In the genomic region with DNA sequence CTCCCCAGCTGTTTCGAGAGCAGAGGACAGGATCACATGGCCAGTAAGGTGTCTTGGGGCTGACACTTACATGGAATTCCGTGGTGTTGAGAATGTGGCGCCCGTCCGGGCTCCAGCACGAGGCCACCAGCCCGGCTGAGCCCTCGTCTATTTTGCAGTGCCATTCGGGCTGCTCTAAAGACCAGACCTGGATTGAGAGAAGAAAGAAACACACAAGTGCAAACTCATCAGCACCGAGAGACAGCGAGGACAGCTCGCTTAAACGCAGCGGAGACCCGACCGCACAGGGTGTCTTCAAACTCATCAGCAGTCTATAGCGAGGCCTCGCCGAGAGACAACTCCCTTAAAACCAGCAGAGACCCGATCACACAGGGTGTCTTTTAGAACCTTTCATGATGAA, we compare ENCODE assay signal across 28 cellular contexts. TPM values are rescaled to one million over a fixed set of nuclear protein-coding genes. Genes with fewer than 3 reads are reported as not detected.
"Had no signal": no experiment of that assay in that cellular context is flagged by ENCODE, and none has a peak within 500 bp of the region (broad histone marks: within the 10 kb centered on the region; RNA-seq: fewer than 3 reads in every experiment).

No MANE protein-coding gene starts in this region.

- DNase-seq: colonic mucosa; effector CD8-positive, alpha-beta T cell; endodermal cell; foreskin fibroblast; gastrocnemius medialis; heart left ventricle; kidney glomerular epithelial cell; lower lobe of right lung; ovary; stimulated activated CD4-positive, alpha-beta T cell treated with anti-CD3 and anti-CD28 coated beads, Interleukin-2, amount 100 ng/mL, for 24 hours; stimulated activated CD4-positive, alpha-beta T cell treated with anti-CD3 and anti-CD28 coated beads, Interleukin-4, amount 100 ng/mL, for 24 hours; stimulated activated naive CD4-positive, alpha-beta T cell treated with Interleukin-2 at 50 U/mL for 16 hours; stomach; thyroid gland; trophoblast cell had no signal

- ATAC-seq: esophagus mucosa; gastrocnemius medialis; heart left ventricle; left colon; lower lobe of right lung; naive thymus-derived CD8-positive, alpha-beta T cell; sciatic nerve; stimulated activated effector memory CD8-positive, alpha-beta T cell treated with anti-CD3 and anti-CD28 coated beads, Interleukin-12 subunit alpha, Interleukin-12 subunit beta, amount 100 ng/mL, for 72 hours had no signal

- H3K4me3 Mint-ChIP-seq: central memory CD8-positive, alpha-beta T cell; dendritic cell treated with granulocyte-macrophage colony-stimulating factor and Interleukin-4, amounts not matched to agents 40 ng/mL and 50 ng/mL, for 4 days; endodermal cell; stimulated activated effector memory CD8-positive, alpha-beta T cell treated with anti-CD3 and anti-CD28 coated beads, Interleukin-12 subunit alpha, Interleukin-12 subunit beta, amount 100 ng/mL, for 72 hours had no signal

- H3K4me3 ChIP-seq: colonic mucosa, gastrocnemius medialis, heart left ventricle, hepatocyte, left ventricle myocardium inferior, lower lobe of right lung, ovary, smooth muscle cell, stomach, thyroid gland had no signal

- H3K9me3 Mint-ChIP-seq: central memory CD8-positive, alpha-beta T cell; dendritic cell treated with granulocyte-macrophage colony-stimulating factor and Interleukin-4, amounts not matched to agents 40 ng/mL and 50 ng/mL, for 4 days; endodermal cell; naive thymus-derived CD8-positive, alpha-beta T cell; neural crest cell; stimulated activated effector memory CD8-positive, alpha-beta T cell treated with anti-CD3 and anti-CD28 coated beads, Interleukin-12 subunit alpha, Interleukin-12 subunit beta, amount 100 ng/mL, for 72 hours had no signal

- H3K9me3 ChIP-seq: colonic mucosa, gastrocnemius medialis, heart left ventricle, left ventricle myocardium inferior, lower lobe of right lung, ovary, thyroid gland had no signal

- H3K27ac ChIP-seq: colonic mucosa, epithelial cell of prostate, gastrocnemius medialis, heart left ventricle, hepatocyte, left ventricle myocardium inferior, lower lobe of right lung, ovary, stomach, thyroid gland had no signal

- H3K36me3 ChIP-seq: colonic mucosa, ovary had no signal

- H3K27ac Mint-ChIP-seq: dendritic cell treated with granulocyte-macrophage colony-stimulating factor and Interleukin-4, amounts not matched to agents 40 ng/mL and 50 ng/mL, for 4 days; endodermal cell; stimulated activated effector memory CD8-positive, alpha-beta T cell treated with anti-CD3 and anti-CD28 coated beads, Interleukin-12 subunit alpha, Interleukin-12 subunit beta, amount 100 ng/mL, for 72 hours had no signal

RNA-seq across cellular contexts. Expression of a gene that starts 5.7 kb away (rescaled TPM):
- total RNA-seq: mesenteric fat pad; naive thymus-derived CD8-positive, alpha-beta T cell; sciatic nerve had no signal
- polyA plus RNA-seq: smooth muscle cell had no signal
